In the genomic region with DNA sequence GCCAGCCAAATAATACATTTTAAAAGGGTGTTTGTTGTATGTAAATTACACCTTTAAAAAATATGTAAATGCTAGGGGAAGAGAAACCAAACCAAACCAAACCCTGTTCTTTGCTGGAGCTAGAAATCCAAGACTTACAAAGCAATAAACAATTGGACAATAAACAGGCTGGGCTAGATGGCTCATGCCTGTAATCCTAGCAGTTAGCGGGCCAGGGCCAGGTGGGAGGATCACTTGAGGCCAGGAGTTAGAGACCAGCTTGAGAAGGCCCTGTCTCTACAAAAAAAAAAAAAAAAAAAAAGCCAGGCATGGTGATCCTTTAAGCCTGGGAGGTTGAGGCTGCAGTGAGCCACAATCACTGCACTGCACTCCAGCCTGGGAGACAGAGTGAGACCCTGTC, we compare ENCODE assay signal across 16 cellular contexts.
DNase-seq lines count a peak whose midpoint lies in the region; TF ChIP-seq lines count a peak whose summit lies in the region.
"Had no signal": no experiment of that assay in that cellular context is flagged by ENCODE, and none has a peak within 500 bp of the region (broad histone marks: within the 10 kb centered on the region; RNA-seq: fewer than 3 reads in every experiment).

No MANE protein-coding gene starts in this region.

- no peaks in the 10 kb centered on the region for H3K9me3 ChIP-seq in OCI-LY3 (ENCODE audit: insufficient read depth, low read length)
- H3K9me3 ChIP-seq: BLaER1, Caco-2 had no signal

- TF ChIP-seq CTCF in OCI-LY3 (IDR thresholded peaks at IDR 0.05; ENCODE audit: low read depth, low read length): no peak

- DNase-seq in NCI-H2171 treated with DMSO at 0.1 percent for 48 hours (lab: John Stamatoyannopoulos, UW) (peak; percentile 30), NCI-H2171 (lab: John Stamatoyannopoulos, UW) (no peak), left kidney (ENCODE audit: low read depth, low spot score) (peak; percentile 68), NCI-H2227 (lab: John Stamatoyannopoulos, UW; ENCODE audit: unreplicated experiment) (no peak)
- no peak for DNase-seq in effector CD4-positive, alpha-beta T cell
- no peak for DNase-seq in activated T-cell treated with anti-CD3 and anti-CD28 coated beads, Interleukin-2, amount 50 U/mL, for 24 hours
- DNase-seq: 8988T; AML-193; Caco-2; CD8-positive, alpha-beta memory T cell; DND-41; GDM1; GOT3; H9 had no signal

- peaks cover 13% of the 10 kb centered on the region for H3K36me3 Mint-ChIP-seq in activated T-cell treated with anti-CD3 and anti-CD28 coated beads, Interleukin-2, amount 50 U/mL, for 24 hours (ENCODE audit: low read depth)

- no peaks in the 10 kb centered on the region for H3K79me2 ChIP-seq in OCI-LY3 (ENCODE audit: low read length)

- H3K4me2 ChIP-seq in OCI-LY3 (ENCODE audit: low read length): peak overlapping the region; percentile 17
- H3K4me2 ChIP-seq: BLaER1 had no signal

- H3K4me3 Mint-ChIP-seq in activated T-cell treated with anti-CD3 and anti-CD28 coated beads, Interleukin-2, amount 50 U/mL, for 24 hours: no peak overlapping the region
- H3K4me3 Mint-ChIP-seq: CD8-positive, alpha-beta memory T cell; H9 had no signal

- H3K4me1 Mint-ChIP-seq in activated T-cell treated with anti-CD3 and anti-CD28 coated beads, Interleukin-2, amount 50 U/mL, for 24 hours (ENCODE audit: low read depth): peaks cover 52% of the 10 kb centered on the region

- H3K27ac Mint-ChIP-seq in activated T-cell treated with anti-CD3 and anti-CD28 coated beads, Interleukin-2, amount 50 U/mL, for 24 hours: no peak overlapping the region
- H3K27ac Mint-ChIP-seq: H9 had no signal

- H4K20me1 ChIP-seq in OCI-LY3 (ENCODE audit: insufficient read depth, low read length): no peaks in the 10 kb centered on the region

- no peak overlapping the region for H2AFZ ChIP-seq in OCI-LY3 (ENCODE audit: low read depth, low read length)

- H3K27me3 Mint-ChIP-seq in activated T-cell treated with anti-CD3 and anti-CD28 coated beads, Interleukin-2, amount 50 U/mL, for 24 hours: peaks cover 18% of the 10 kb centered on the region

- H3K4me3 ChIP-seq in OCI-LY3 (ENCODE audit: low read length): no peak overlapping the region
- H3K4me3 ChIP-seq: BLaER1 had no signal

- H3K9me3 Mint-ChIP-seq in activated T-cell treated with anti-CD3 and anti-CD28 coated beads, Interleukin-2, amount 50 U/mL, for 24 hours: no peaks in the 10 kb centered on the region

- H3K27ac ChIP-seq in OCI-LY3 (ENCODE audit: low read length): no peak overlapping the region
- H3K27ac ChIP-seq: BLaER1 had no signal

- H3K27me3 ChIP-seq in OCI-LY3 (ENCODE audit: low read depth, low read length): peaks cover 7% of the 10 kb centered on the region; the same call in 1 of the 2 replicates

- no peak overlapping the region for H3K9ac ChIP-seq in OCI-LY3 (ENCODE audit: low read length)
- H3K9ac ChIP-seq: BLaER1 had no signal

- H3K4me1 ChIP-seq in OCI-LY3 (ENCODE audit: low read length): peaks cover 45% of the 10 kb centered on the region
- H3K4me1 ChIP-seq: Caco-2 had no signal

- H3K36me3 ChIP-seq in OCI-LY3 (replicated peaks; ENCODE audit: low read depth, low read length): peaks cover 9% of the 10 kb centered on the region
- H3K36me3 ChIP-seq: BLaER1 had no signal

Comparison
In these comparisons a context has a peak if more than half of its experiments do, and no peak if none do; other contexts are left out.
1. DNase-seq: peak in NCI-H2171 treated with DMSO at 0.1 percent for 48 hours (single experiment) and left kidney (single experiment); none in NCI-H2171 (single experiment), effector CD4-positive, alpha-beta T cell (single experiment), activated T-cell treated with anti-CD3 and anti-CD28 coated beads, Interleukin-2, amount 50 U/mL, for 24 hours (single experiment) and NCI-H2227 (single experiment).